10 cellular contexts compared by ENCODE assay signal in genomic region chr3:29515451-29515850, GRCh38.
DNase-seq lines count a peak whose midpoint lies in the region; ATAC-seq, FAIRE-seq and TF ChIP-seq lines count a peak whose summit lies in the region.
"Had no signal": no experiment of that assay in that cellular context is flagged by ENCODE, and none has a peak within 500 bp of the region (broad histone marks: within the 10 kb centered on the region; RNA-seq: fewer than 3 reads in every experiment).

No MANE protein-coding gene starts in this region.

- no peaks in the 10 kb centered on the region for H3F3A ChIP-seq in neural progenitor cell (ENCODE audit: low read depth)

- H3K4me3 ChIP-seq in astrocyte (ENCODE audit: insufficient read depth, low read depth, low read length) (no peak overlapping the region), neural progenitor cell (no peak overlapping the region)
- H3K4me3 ChIP-seq: Peyer's patch had no signal

- no peaks in the 10 kb centered on the region for H4K20me1 ChIP-seq in astrocyte (ENCODE audit: insufficient read depth, low read length)
- no peaks in the 10 kb centered on the region for H4K20me1 ChIP-seq in neural progenitor cell (ENCODE audit: low read depth)

- no peaks in the 10 kb centered on the region for H3K9me3 ChIP-seq in astrocyte (ENCODE audit: insufficient read depth, low read depth, low read length)
- H3K9me3 ChIP-seq in neural progenitor cell (ENCODE audit: low read depth), result no peaks in the 10 kb centered on the region
- H3K9me3 ChIP-seq: Peyer's patch had no signal

- TF ChIP-seq CTCF in astrocyte (IDR thresholded peaks at IDR 0.05; ENCODE audit: insufficient read depth, low read depth, low read length) (no peak), neural progenitor cell (IDR thresholded peaks at IDR 0.05) (no peak)

- H3K27me3 ChIP-seq in astrocyte (ENCODE audit: insufficient read depth, low read length) (no peaks in the 10 kb centered on the region), neural progenitor cell (no peaks in the 10 kb centered on the region)
- H3K27me3 ChIP-seq: Peyer's patch had no signal

- H3K79me2 ChIP-seq in astrocyte (ENCODE audit: insufficient read depth, low read length), result no peaks in the 10 kb centered on the region
- no peaks in the 10 kb centered on the region for H3K79me2 ChIP-seq in neural progenitor cell (ENCODE audit: low read depth)
- H3K79me2 ChIP-seq: parathyroid adenoma had no signal

- H3K27ac ChIP-seq in astrocyte (ENCODE audit: low read depth, low read length) (peak overlapping the region; percentile 29), neural progenitor cell (no peak overlapping the region)
- H3K27ac ChIP-seq: parathyroid adenoma, Peyer's patch had no signal

- peaks cover 35% of the 10 kb centered on the region for H3K4me1 Mint-ChIP-seq in astrocyte (ENCODE audit: low read depth, unreplicated experiment)
- peaks cover 7% of the 10 kb centered on the region for H3K4me1 Mint-ChIP-seq in neural progenitor cell

- DNase-seq in astrocyte (ENCODE audit: low read depth) (peak; percentile 78), neural progenitor cell (ENCODE audit: low spot score) (no peak), DMS114 treated with DMSO at 0.1 percent for 48 hours (lab: John Stamatoyannopoulos, UW; ENCODE audit: unreplicated experiment) (no peak)
- DNase-seq in activated CD4-positive, alpha-beta T cell treated with anti-CD3 and anti-CD28 coated beads for 1 hour, result no peak
- no peak for DNase-seq in activated naive CD4-positive, alpha-beta T cell (lab: John Stamatoyannopoulos, UW)
- DNase-seq: Peyer's patch had no signal

- peak overlapping the region; percentile 50 for H3K27ac Mint-ChIP-seq in astrocyte (ENCODE audit: unreplicated experiment)
- H3K27ac Mint-ChIP-seq in neural progenitor cell, result no peak overlapping the region

- no peak overlapping the region for H3K9ac ChIP-seq in astrocyte (ENCODE audit: low read length)
- H3K9ac ChIP-seq in neural progenitor cell, result no peak overlapping the region
- H3K9ac ChIP-seq: parathyroid adenoma had no signal

- peaks cover 2% of the 10 kb centered on the region for H3K9me3 Mint-ChIP-seq in astrocyte (ENCODE audit: unreplicated experiment)
- no peaks in the 10 kb centered on the region for H3K9me3 Mint-ChIP-seq in neural progenitor cell

- H2AFZ ChIP-seq in astrocyte (ENCODE audit: low read depth, low read length), result no peak overlapping the region
- peak overlapping the region; percentile 13 for H2AFZ ChIP-seq in neural progenitor cell (replicated peaks)
- H2AFZ ChIP-seq: parathyroid adenoma had no signal

- peaks cover 27% of the 10 kb centered on the region for H3K4me1 ChIP-seq in astrocyte (ENCODE audit: insufficient read depth, low read length)
- no peaks in the 10 kb centered on the region for H3K4me1 ChIP-seq in neural progenitor cell
- H3K4me1 ChIP-seq: parathyroid adenoma had no signal

- H3K36me3 ChIP-seq in astrocyte (ENCODE audit: insufficient read depth, low read length), result no peaks in the 10 kb centered on the region
- H3K36me3 ChIP-seq in neural progenitor cell, result no peaks in the 10 kb centered on the region
- H3K36me3 ChIP-seq: Peyer's patch had no signal

- H3K4me3 Mint-ChIP-seq in astrocyte (ENCODE audit: unreplicated experiment) (no peak overlapping the region), neural progenitor cell (no peak overlapping the region)

- peak overlapping the region; percentile 73 for H3K4me2 ChIP-seq in astrocyte (ENCODE audit: low read length)
- no peak overlapping the region for H3K4me2 ChIP-seq in neural progenitor cell

- ATAC-seq in GM18868 (IDR thresholded peaks at IDR 0.05; ENCODE audit: unreplicated experiment) (peak; percentile 83), HG03066 (IDR thresholded peaks at IDR 0.05; ENCODE audit: low read depth, unreplicated experiment) (peak; percentile 63), GM21723 (IDR thresholded peaks at IDR 0.05; ENCODE audit: unreplicated experiment) (no peak)

- H3K27me3 Mint-ChIP-seq in astrocyte (ENCODE audit: low read depth, unreplicated experiment) (no peaks in the 10 kb centered on the region), neural progenitor cell (ENCODE audit: insufficient read depth, low read depth) (no peaks in the 10 kb centered on the region)

- no peaks in the 10 kb centered on the region for H3K36me3 Mint-ChIP-seq in astrocyte (ENCODE audit: low read depth, unreplicated experiment)
- no peaks in the 10 kb centered on the region for H3K36me3 Mint-ChIP-seq in neural progenitor cell

- FAIRE-seq in astrocyte (lab: Jason Lieb, UNC), result peak; percentile 97
